8 cellular contexts compared by ENCODE assay signal in the genomic region with DNA sequence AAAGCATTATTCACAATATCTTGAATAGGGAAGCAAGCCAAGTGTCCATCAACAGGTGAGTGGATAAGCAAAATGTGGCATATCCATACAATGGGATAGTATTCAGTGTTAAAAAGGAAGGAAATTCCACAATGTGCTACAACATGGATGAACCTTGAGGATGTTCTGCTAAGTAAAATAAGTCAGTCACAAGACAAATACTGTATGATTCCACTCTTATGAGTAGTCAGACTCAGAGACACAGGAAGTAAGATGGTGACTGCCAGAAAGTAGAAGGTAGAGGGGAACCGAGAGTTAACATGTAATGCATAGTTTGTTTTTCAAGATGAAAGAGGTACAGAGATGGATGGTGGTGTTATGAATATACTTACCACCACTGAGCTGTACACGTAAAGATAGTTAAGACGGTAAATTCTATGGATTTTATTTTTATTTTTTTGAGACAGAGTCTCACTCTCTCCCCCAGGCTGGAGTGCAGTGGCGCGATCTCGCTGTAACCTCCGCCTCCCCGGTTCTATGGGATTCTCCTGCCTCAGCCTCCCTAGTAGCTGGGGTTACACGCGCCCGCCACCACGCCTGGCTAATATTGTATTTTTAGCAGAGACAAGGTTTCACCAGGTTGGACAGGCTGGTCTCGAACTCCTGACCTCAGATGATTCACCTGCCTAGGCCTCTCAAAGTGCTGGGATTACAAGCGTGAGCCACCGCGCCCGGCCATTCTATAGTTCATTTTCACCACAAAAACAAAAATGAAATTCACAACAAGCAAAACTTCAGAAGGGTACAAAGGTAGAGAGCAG.
DNase-seq lines count a peak whose midpoint lies in the region; ATAC-seq and TF ChIP-seq lines count a peak whose summit lies in the region.

No MANE protein-coding gene starts in this region.

- TF ChIP-seq CTCF in AG04449 (IDR thresholded peaks at IDR 0.05; ENCODE audit: insufficient read depth, low read length, missing control alignments) (no peak), RWPE1 (conservative IDR thresholded peaks at IDR 0.05; ENCODE audit: low read depth) (no peak), nephron progenitor cell (IDR thresholded peaks at IDR 0.05) (no peak)

- peak; percentile 29 for ATAC-seq in GM21390 (IDR thresholded peaks at IDR 0.05; ENCODE audit: unreplicated experiment)

- CTCF ChIA-PET in AG04449 (lab: Yijun Ruan, JAX) = interaction anchor here (0.6 kb wide), 1 partner anchor 1306 kb away, joined by 3 read pairs; no protein-coding TSS in a partner anchor
- CTCF ChIA-PET in RWPE1 (lab: Yijun Ruan, JAX) = no interaction called here

- H3K27ac Mint-ChIP-seq in dendritic cell treated with granulocyte-macrophage colony-stimulating factor and Interleukin-4, amounts not matched to agents 40 ng/mL and 50 ng/mL, for 4 days = peak overlapping the region; percentile 97
- H3K27ac Mint-ChIP-seq in nephron progenitor cell = peak overlapping the region; percentile 48

- peaks cover 39% of the 10 kb centered on the region for H3K4me1 Mint-ChIP-seq in dendritic cell treated with granulocyte-macrophage colony-stimulating factor and Interleukin-4, amounts not matched to agents 40 ng/mL and 50 ng/mL, for 4 days (ENCODE audit: low read depth)
- H3K4me1 Mint-ChIP-seq in nephron progenitor cell = peaks cover 50% of the 10 kb centered on the region

- H3K36me3 Mint-ChIP-seq in dendritic cell treated with granulocyte-macrophage colony-stimulating factor and Interleukin-4, amounts not matched to agents 40 ng/mL and 50 ng/mL, for 4 days (ENCODE audit: low read depth) = peaks cover 13% of the 10 kb centered on the region
- peaks cover 23% of the 10 kb centered on the region for H3K36me3 Mint-ChIP-seq in nephron progenitor cell (ENCODE audit: low read depth)

- no peaks in the 10 kb centered on the region for H3K27me3 Mint-ChIP-seq in dendritic cell treated with granulocyte-macrophage colony-stimulating factor and Interleukin-4, amounts not matched to agents 40 ng/mL and 50 ng/mL, for 4 days
- H3K27me3 Mint-ChIP-seq in nephron progenitor cell (ENCODE audit: low read depth, poor library complexity) = no peaks in the 10 kb centered on the region

- H3K9me3 Mint-ChIP-seq in dendritic cell treated with granulocyte-macrophage colony-stimulating factor and Interleukin-4, amounts not matched to agents 40 ng/mL and 50 ng/mL, for 4 days = no peaks in the 10 kb centered on the region
- no peaks in the 10 kb centered on the region for H3K9me3 Mint-ChIP-seq in nephron progenitor cell

- peak overlapping the region; percentile 70 for H3K4me3 ChIP-seq in AG04449 (ENCODE audit: low read depth, low read length)

- POLR2A ChIA-PET in AG04449 (lab: Yijun Ruan, JAX) (no interaction called here), RWPE1 (lab: Yijun Ruan, JAX; ENCODE audit: low non-redundant PET) (interaction anchor here (0.6 to 0.7 kb wide), 2 partner anchors 32 to 411 kb away, joined by 7 to 12 read pairs; partner anchors contain the start of gene UPF3A)

- peak overlapping the region; percentile 80 for H3K4me3 Mint-ChIP-seq in dendritic cell treated with granulocyte-macrophage colony-stimulating factor and Interleukin-4, amounts not matched to agents 40 ng/mL and 50 ng/mL, for 4 days
- peak overlapping the region; percentile 87 for H3K4me3 Mint-ChIP-seq in nephron progenitor cell

- intact Hi-C loops in dendritic cell treated with granulocyte-macrophage colony-stimulating factor and Interleukin-4, amounts not matched to agents 40 ng/mL and 50 ng/mL, for 4 days (cut with micrococcal nuclease) = no loop called here

- H3K27ac ChIP-seq in RWPE1 = peak overlapping the region; percentile 93

- DNase-seq in AG04449 (ENCODE audit: low read depth, low spot score) (no peak), RWPE1 (ENCODE audit: low spot score) (no peak), nephron progenitor cell (no peak), amniotic stem cell (lab: John Stamatoyannopoulos, UW) (no peak), NCI-H146 (lab: John Stamatoyannopoulos, UW) (no peak), amygdala (lab: John Stamatoyannopoulos, UW) (no peak)
